ENCODE assay signal across 8 cellular contexts in genomic region chr9:63816742-63817621, GRCh38.
A peak's percentile ranks its signal among the peaks of the same experiment; 100 is the strongest.
DNase-seq lines count a peak whose midpoint lies in the region; ATAC-seq and TF ChIP-seq lines count a peak whose summit lies in the region.

No MANE protein-coding gene starts in this region.

- POLR2A ChIA-PET in BJ (lab: Charles Lee) = interaction anchor here (0.7 to 1.1 kb wide), 2 partner anchors 1016 to 1018 kb away, joined by 3 to 4 read pairs; no protein-coding TSS in a partner anchor

- H3K27me3 ChIP-seq in BJ (ENCODE audit: control insufficient read depth, insufficient read depth, low read length) = no peaks in the 10 kb centered on the region
- H3K27me3 ChIP-seq in HUES48 (ENCODE audit: control insufficient read depth, insufficient read depth, low read length) = peaks cover 42% of the 10 kb centered on the region
- peaks cover 56% of the 10 kb centered on the region for H3K27me3 ChIP-seq in neural progenitor cell
- peaks cover 29% of the 10 kb centered on the region for H3K27me3 ChIP-seq in suprapubic skin

- H3K4me3 Mint-ChIP-seq in activated T-cell treated with anti-CD3 and anti-CD28 coated beads, Interleukin-2, amount 50 U/mL, for 72 hours = peak overlapping the region; percentile 66 to 86
- H3K4me3 Mint-ChIP-seq in neural progenitor cell = peak overlapping the region; percentile 77

- H3K27me3 Mint-ChIP-seq in activated T-cell treated with anti-CD3 and anti-CD28 coated beads, Interleukin-2, amount 50 U/mL, for 72 hours (ENCODE audit: low read depth) = peaks cover 18% of the 10 kb centered on the region
- H3K27me3 Mint-ChIP-seq in neural progenitor cell (ENCODE audit: insufficient read depth, low read depth) = peaks cover 31% of the 10 kb centered on the region

- peak overlapping the region; percentile 0 for H3K27ac Mint-ChIP-seq in activated T-cell treated with anti-CD3 and anti-CD28 coated beads, Interleukin-2, amount 50 U/mL, for 72 hours
- no peak overlapping the region for H3K27ac Mint-ChIP-seq in neural progenitor cell

- H3K9me3 Mint-ChIP-seq in activated T-cell treated with anti-CD3 and anti-CD28 coated beads, Interleukin-2, amount 50 U/mL, for 72 hours = peaks cover 11 to 12% of the 10 kb centered on the region in 2 donors
- H3K9me3 Mint-ChIP-seq in neural progenitor cell = peaks cover 47% of the 10 kb centered on the region

- no peaks in the 10 kb centered on the region for H3K79me2 ChIP-seq in neural progenitor cell (ENCODE audit: low read depth)

- H3K36me3 ChIP-seq in BJ (ENCODE audit: control insufficient read depth, insufficient read depth, low read length) (no peaks in the 10 kb centered on the region), HUES48 (ENCODE audit: control insufficient read depth, insufficient read depth, low read length) (no peaks in the 10 kb centered on the region), neural progenitor cell (no peaks in the 10 kb centered on the region), suprapubic skin (no peaks in the 10 kb centered on the region)

- peaks cover 14 to 24% of the 10 kb centered on the region in 2 donors for H3K36me3 Mint-ChIP-seq in activated T-cell treated with anti-CD3 and anti-CD28 coated beads, Interleukin-2, amount 50 U/mL, for 72 hours (ENCODE audit: insufficient read depth in 2 of 2)
- peaks cover 7% of the 10 kb centered on the region for H3K36me3 Mint-ChIP-seq in neural progenitor cell

- TF ChIP-seq CTCF in BJ (IDR thresholded peaks at IDR 0.05; ENCODE audit: insufficient read depth, low read depth, low read length) = no peak
- TF ChIP-seq CTCF in fibroblast of villous mesenchyme (IDR thresholded peaks at IDR 0.05; ENCODE audit: insufficient read depth, low read depth, low read length) = no peak
- TF ChIP-seq CTCF in neural progenitor cell (IDR thresholded peaks at IDR 0.05) = no peak
- no peak for TF ChIP-seq CTCF in suprapubic skin (IDR thresholded peaks at IDR 0.05)

- H3K9me3 ChIP-seq in HUES48 (ENCODE audit: control insufficient read depth, insufficient read depth, low read length) (peaks cover 22% of the 10 kb centered on the region; the same call in 1 of the 2 replicates), neural progenitor cell (ENCODE audit: low read depth) (no peaks in the 10 kb centered on the region), suprapubic skin (peaks cover 8% of the 10 kb centered on the region)

- H3K9ac ChIP-seq in HUES48 (ENCODE audit: low read depth, low read length) = no peak overlapping the region
- H3K9ac ChIP-seq in neural progenitor cell = no peak overlapping the region

- peak; percentile 75 for ATAC-seq in GM21381 (IDR thresholded peaks at IDR 0.05; ENCODE audit: unreplicated experiment)
- peak; percentile 65 to 70 for ATAC-seq in activated T-cell treated with anti-CD3 and anti-CD28 coated beads, Interleukin-2, amount 50 U/mL, for 72 hours (replicated peaks in 1 of 2)

- CTCF ChIA-PET in BJ (lab: Yijun Ruan, JAX) = interaction anchor here (1.6 kb wide), 1 partner anchor 1018 kb away, joined by 6 read pairs; no protein-coding TSS in a partner anchor

- TF ChIP-seq POLR2A in suprapubic skin (IDR thresholded peaks at IDR 0.05) = no peak

- peaks cover 3% of the 10 kb centered on the region for H4K20me1 ChIP-seq in neural progenitor cell (ENCODE audit: low read depth)

- peak overlapping the region; percentile 61 for H3K4me2 ChIP-seq in neural progenitor cell

- no peak overlapping the region for H2AFZ ChIP-seq in neural progenitor cell (replicated peaks)

- H3F3A ChIP-seq in neural progenitor cell (ENCODE audit: low read depth) = no peaks in the 10 kb centered on the region

- 28% methylated on average over 36 of the region's 36 CpGs for WGBS in suprapubic skin

- no peaks in the 10 kb centered on the region for H3K4me1 ChIP-seq in HUES48 (ENCODE audit: control insufficient read depth, insufficient read depth, low read length)
- no peaks in the 10 kb centered on the region for H3K4me1 ChIP-seq in neural progenitor cell
- peaks cover 6% of the 10 kb centered on the region for H3K4me1 ChIP-seq in suprapubic skin

- H3K27ac ChIP-seq in HUES48 (ENCODE audit: low read depth, low read length) = no peak overlapping the region
- no peak overlapping the region for H3K27ac ChIP-seq in neural progenitor cell
- H3K27ac ChIP-seq in suprapubic skin = no peak overlapping the region

- TF ChIP-seq EP300 in suprapubic skin (IDR thresholded peaks at IDR 0.05) = no peak

- H3K4me1 Mint-ChIP-seq in activated T-cell treated with anti-CD3 and anti-CD28 coated beads, Interleukin-2, amount 50 U/mL, for 72 hours (ENCODE audit: low read depth) = peaks cover 19% of the 10 kb centered on the region
- peaks cover 12% of the 10 kb centered on the region for H3K4me1 Mint-ChIP-seq in neural progenitor cell

- H3K4me3 ChIP-seq in BJ (ENCODE audit: low read depth, low read length) (peak overlapping the region; percentile 38), HUES48 (ENCODE audit: low read depth, low read length) (peak overlapping the region; percentile 60), fibroblast of villous mesenchyme (ENCODE audit: low read depth, low read length) (peak overlapping the region; percentile 44), neural progenitor cell (peak overlapping the region; percentile 39), suprapubic skin (peak overlapping the region; percentile 37)

- DNase-seq in BJ (ENCODE audit: low read depth) (peak; percentile 32), fibroblast of villous mesenchyme (ENCODE audit: low read depth) (peak; percentile 53), neural progenitor cell (ENCODE audit: low spot score) (peak; percentile 95), suprapubic skin (ENCODE audit: low spot score in 2 of 2) (peak; percentile 89 to 94), NCI-H524 treated with DMSO at 0.1 percent for 48 hours (lab: John Stamatoyannopoulos, UW) (no peak)
- DNase-seq in activated T-cell treated with anti-CD3 and anti-CD28 coated beads, Interleukin-2, amount 50 U/mL, for 72 hours = peak; percentile 68 to 70
